In the genomic region with DNA sequence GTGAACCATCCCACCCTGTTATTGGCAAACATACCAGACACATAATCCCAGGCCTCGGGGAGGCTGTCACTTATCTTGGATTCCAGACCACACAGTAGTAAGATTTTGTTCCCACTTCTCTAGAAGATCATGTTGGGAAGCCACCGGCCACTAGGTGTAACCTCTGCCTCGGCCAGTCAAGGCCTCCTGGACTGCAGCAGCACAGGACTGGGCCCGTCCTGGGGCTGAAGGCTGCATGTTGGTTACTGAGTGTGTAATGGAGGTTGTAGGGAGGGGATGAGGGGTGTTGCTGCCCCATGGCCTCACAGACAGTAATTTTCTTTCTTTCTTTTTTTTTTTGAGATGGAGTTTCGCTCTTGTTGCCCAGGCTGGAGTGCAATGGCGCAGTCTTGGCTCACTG, we compare ENCODE assay signal across 1 cellular context.
TF ChIP-seq lines count a peak whose summit lies in the region.

No MANE protein-coding gene starts in this region.

TF ChIP-seq in K562, 482 proteins besides CTCF, POLR2A, EP300 and RAD21:
- TF ChIP-seq, protein P1, sequence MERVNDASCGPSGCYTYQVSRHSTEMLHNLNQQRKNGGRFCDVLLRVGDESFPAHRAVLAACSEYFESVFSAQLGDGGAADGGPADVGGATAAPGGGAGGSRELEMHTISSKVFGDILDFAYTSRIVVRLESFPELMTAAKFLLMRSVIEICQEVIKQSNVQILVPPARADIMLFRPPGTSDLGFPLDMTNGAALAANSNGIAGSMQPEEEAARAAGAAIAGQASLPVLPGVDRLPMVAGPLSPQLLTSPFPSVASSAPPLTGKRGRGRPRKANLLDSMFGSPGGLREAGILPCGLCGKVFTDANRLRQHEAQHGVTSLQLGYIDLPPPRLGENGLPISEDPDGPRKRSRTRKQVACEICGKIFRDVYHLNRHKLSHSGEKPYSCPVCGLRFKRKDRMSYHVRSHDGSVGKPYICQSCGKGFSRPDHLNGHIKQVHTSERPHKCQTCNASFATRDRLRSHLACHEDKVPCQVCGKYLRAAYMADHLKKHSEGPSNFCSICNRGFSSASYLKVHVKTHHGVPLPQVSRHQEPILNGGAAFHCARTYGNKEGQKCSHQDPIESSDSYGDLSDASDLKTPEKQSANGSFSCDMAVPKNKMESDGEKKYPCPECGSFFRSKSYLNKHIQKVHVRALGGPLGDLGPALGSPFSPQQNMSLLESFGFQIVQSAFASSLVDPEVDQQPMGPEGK (CRISPR knock-in tag; IDR thresholded peaks at IDR 0.05; ENCODE audit: borderline replicate concordance): no peak
- TF ChIP-seq, protein P2, sequence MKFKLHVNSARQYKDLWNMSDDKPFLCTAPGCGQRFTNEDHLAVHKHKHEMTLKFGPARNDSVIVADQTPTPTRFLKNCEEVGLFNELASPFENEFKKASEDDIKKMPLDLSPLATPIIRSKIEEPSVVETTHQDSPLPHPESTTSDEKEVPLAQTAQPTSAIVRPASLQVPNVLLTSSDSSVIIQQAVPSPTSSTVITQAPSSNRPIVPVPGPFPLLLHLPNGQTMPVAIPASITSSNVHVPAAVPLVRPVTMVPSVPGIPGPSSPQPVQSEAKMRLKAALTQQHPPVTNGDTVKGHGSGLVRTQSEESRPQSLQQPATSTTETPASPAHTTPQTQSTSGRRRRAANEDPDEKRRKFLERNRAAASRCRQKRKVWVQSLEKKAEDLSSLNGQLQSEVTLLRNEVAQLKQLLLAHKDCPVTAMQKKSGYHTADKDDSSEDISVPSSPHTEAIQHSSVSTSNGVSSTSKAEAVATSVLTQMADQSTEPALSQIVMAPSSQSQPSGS (CRISPR knock-in tag; IDR thresholded peaks at IDR 0.05): no peak
- TF ChIP-seq, protein P3, sequence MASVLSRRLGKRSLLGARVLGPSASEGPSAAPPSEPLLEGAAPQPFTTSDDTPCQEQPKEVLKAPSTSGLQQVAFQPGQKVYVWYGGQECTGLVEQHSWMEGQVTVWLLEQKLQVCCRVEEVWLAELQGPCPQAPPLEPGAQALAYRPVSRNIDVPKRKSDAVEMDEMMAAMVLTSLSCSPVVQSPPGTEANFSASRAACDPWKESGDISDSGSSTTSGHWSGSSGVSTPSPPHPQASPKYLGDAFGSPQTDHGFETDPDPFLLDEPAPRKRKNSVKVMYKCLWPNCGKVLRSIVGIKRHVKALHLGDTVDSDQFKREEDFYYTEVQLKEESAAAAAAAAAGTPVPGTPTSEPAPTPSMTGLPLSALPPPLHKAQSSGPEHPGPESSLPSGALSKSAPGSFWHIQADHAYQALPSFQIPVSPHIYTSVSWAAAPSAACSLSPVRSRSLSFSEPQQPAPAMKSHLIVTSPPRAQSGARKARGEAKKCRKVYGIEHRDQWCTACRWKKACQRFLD (CRISPR knock-in tag; IDR thresholded peaks at IDR 0.05): no peak
- TF ChIP-seq, protein P4, sequence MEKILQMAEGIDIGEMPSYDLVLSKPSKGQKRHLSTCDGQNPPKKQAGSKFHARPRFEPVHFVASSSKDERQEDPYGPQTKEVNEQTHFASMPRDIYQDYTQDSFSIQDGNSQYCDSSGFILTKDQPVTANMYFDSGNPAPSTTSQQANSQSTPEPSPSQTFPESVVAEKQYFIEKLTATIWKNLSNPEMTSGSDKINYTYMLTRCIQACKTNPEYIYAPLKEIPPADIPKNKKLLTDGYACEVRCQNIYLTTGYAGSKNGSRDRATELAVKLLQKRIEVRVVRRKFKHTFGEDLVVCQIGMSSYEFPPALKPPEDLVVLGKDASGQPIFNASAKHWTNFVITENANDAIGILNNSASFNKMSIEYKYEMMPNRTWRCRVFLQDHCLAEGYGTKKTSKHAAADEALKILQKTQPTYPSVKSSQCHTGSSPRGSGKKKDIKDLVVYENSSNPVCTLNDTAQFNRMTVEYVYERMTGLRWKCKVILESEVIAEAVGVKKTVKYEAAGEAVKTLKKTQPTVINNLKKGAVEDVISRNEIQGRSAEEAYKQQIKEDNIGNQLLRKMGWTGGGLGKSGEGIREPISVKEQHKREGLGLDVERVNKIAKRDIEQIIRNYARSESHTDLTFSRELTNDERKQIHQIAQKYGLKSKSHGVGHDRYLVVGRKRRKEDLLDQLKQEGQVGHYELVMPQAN (IDR thresholded peaks at IDR 0.05; ENCODE audit: borderline replicate concordance): no peak
- TF ChIP-seq, protein P5, sequence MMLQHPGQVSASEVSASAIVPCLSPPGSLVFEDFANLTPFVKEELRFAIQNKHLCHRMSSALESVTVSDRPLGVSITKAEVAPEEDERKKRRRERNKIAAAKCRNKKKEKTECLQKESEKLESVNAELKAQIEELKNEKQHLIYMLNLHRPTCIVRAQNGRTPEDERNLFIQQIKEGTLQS (IDR thresholded peaks at IDR 0.05): no peak
- TF ChIP-seq, protein P5 (CRISPR knock-in tag; conservative IDR thresholded peaks at IDR 0.05): no peak
- no peak for TF ChIP-seq SOX6 (IDR thresholded peaks at IDR 0.05)
- no peak for TF ChIP-seq MECOM (CRISPR knock-in tag; IDR thresholded peaks at IDR 0.05)
- TF ChIP-seq GTF2A2 (tag; IDR thresholded peaks at IDR 0.05): no peak
- TF ChIP-seq, protein P6, sequence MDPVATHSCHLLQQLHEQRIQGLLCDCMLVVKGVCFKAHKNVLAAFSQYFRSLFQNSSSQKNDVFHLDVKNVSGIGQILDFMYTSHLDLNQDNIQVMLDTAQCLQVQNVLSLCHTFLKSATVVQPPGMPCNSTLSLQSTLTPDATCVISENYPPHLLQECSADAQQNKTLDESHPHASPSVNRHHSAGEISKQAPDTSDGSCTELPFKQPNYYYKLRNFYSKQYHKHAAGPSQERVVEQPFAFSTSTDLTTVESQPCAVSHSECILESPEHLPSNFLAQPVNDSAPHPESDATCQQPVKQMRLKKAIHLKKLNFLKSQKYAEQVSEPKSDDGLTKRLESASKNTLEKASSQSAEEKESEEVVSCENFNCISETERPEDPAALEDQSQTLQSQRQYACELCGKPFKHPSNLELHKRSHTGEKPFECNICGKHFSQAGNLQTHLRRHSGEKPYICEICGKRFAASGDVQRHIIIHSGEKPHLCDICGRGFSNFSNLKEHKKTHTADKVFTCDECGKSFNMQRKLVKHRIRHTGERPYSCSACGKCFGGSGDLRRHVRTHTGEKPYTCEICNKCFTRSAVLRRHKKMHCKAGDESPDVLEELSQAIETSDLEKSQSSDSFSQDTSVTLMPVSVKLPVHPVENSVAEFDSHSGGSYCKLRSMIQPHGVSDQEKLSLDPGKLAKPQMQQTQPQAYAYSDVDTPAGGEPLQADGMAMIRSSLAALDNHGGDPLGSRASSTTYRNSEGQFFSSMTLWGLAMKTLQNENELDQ (CRISPR knock-in tag; IDR thresholded peaks at IDR 0.05; ENCODE audit: borderline replicate concordance): no peak
- no peak for TF ChIP-seq ZBTB1 (CRISPR knock-in tag; IDR thresholded peaks at IDR 0.05; ENCODE audit: borderline replicate concordance, low read depth)
- no peak for TF ChIP-seq GATAD2B (IDR thresholded peaks at IDR 0.05; ENCODE audit: borderline replicate concordance)
- TF ChIP-seq, protein P7, sequence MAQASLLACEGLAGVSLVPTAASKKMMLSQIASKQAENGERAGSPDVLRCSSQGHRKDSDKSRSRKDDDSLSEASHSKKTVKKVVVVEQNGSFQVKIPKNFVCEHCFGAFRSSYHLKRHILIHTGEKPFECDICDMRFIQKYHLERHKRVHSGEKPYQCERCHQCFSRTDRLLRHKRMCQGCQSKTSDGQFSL (CRISPR knock-in tag; IDR thresholded peaks at IDR 0.05): no peak
- TF ChIP-seq, protein P7 (tag; IDR thresholded peaks at IDR 0.05): no peak
